In genomic region chr3:124881976-124882697, GRCh38 we compare ENCODE assay signal across 19 cellular contexts. TPM values are rescaled to one million over a fixed set of nuclear protein-coding genes. Genes with fewer than 3 reads are reported as not detected.
A peak's percentile ranks its signal among the peaks of the same experiment; 100 is the strongest.
DNase-seq lines count a peak whose midpoint lies in the region; ATAC-seq and TF ChIP-seq lines count a peak whose summit lies in the region.
"Had no signal": no experiment of that assay in that cellular context is flagged by ENCODE, and none has a peak within 500 bp of the region (broad histone marks: within the 10 kb centered on the region; RNA-seq: fewer than 3 reads in every experiment).

No MANE protein-coding gene starts in this region.

- WGBS in mammary epithelial cell (ENCODE audit: low coverage, missing lambda C conversion rate): 90% methylated on average over 11 of the region's 11 CpGs

- H3K4me2 ChIP-seq in mammary epithelial cell (ENCODE audit: insufficient read depth, low read depth, low read length): peak overlapping the region; percentile 5

- peaks cover 52% of the 10 kb centered on the region for H3K4me1 ChIP-seq in HUES48 (ENCODE audit: control insufficient read depth, insufficient read depth, low read length)
- H3K4me1 ChIP-seq in mammary epithelial cell (ENCODE audit: insufficient read depth, low read length): peaks cover 72% of the 10 kb centered on the region

- intact Hi-C loops in mammary epithelial cell (cut with micrococcal nuclease): no loop called here

- H3K36me3 ChIP-seq in HUES48 (ENCODE audit: control insufficient read depth, insufficient read depth, low read length): peaks cover 8% of the 10 kb centered on the region; the same call in 1 of the 2 replicates
- no peaks in the 10 kb centered on the region for H3K36me3 ChIP-seq in mammary epithelial cell (ENCODE audit: insufficient read depth, low read length)

- DNase-seq in mammary epithelial cell (no peak), mesenteric fat pad (ENCODE audit: low spot score) (peak; percentile 51), kidney glomerular epithelial cell (lab: John Stamatoyannopoulos, UW) (no peak), HEK293T (ENCODE audit: extremely low spot score) (no peak), NAMALWA (ENCODE audit: low spot score) (no peak)
- DNase-seq: activated CD4-positive, alpha-beta T cell treated with anti-CD3 and anti-CD28 coated beads for 4 hours; activated naive CD4-positive, alpha-beta T cell treated with anti-CD3 and anti-CD28 coated beads for 36 hours; NCI-H1417; nucleus accumbens; SIG-M5; T1000 had no signal

- H3K4me3 ChIP-seq in HUES48 (ENCODE audit: low read depth, low read length): no peak overlapping the region
- no peak overlapping the region for H3K4me3 ChIP-seq in mammary epithelial cell (replicated peaks in 1 of 3; ENCODE audit: insufficient read depth in 1 of 3, low read depth in 2 of 3, low read length in 3 of 3)
- H3K4me3 ChIP-seq: skin epidermis had no signal

- peaks cover 81% of the 10 kb centered on the region for H3K79me2 ChIP-seq in mammary epithelial cell (ENCODE audit: insufficient read depth, low read length)

- peak overlapping the region; percentile 76 for H3K27ac ChIP-seq in 22Rv1
- peak overlapping the region; percentile 81 for H3K27ac ChIP-seq in HUES48 (ENCODE audit: low read depth, low read length)
- no peak overlapping the region for H3K27ac ChIP-seq in mammary epithelial cell (ENCODE audit: insufficient read depth, low read depth, low read length)
- H3K27ac ChIP-seq: foreskin keratinocyte had no signal

- dilution Hi-C loops in mammary epithelial cell (cut with HindIII; ENCODE audit: low sequenced_read_pairs): no loop called here

- no peak overlapping the region for H2AFZ ChIP-seq in mammary epithelial cell (ENCODE audit: low read depth, low read length)

- no peaks in the 10 kb centered on the region for H3K9me3 ChIP-seq in HUES48 (ENCODE audit: control insufficient read depth, insufficient read depth, low read length)
- H3K9me3 ChIP-seq in mammary epithelial cell (replicated peaks; ENCODE audit: insufficient read depth, low read length): no peaks in the 10 kb centered on the region

- H4K20me1 ChIP-seq in mammary epithelial cell (ENCODE audit: insufficient read depth, low read length): no peaks in the 10 kb centered on the region

- H3K27me3 ChIP-seq in HUES48 (ENCODE audit: control insufficient read depth, insufficient read depth, low read length) (no peaks in the 10 kb centered on the region), mammary epithelial cell (ENCODE audit: insufficient read depth, low read length) (no peaks in the 10 kb centered on the region)
- H3K27me3 ChIP-seq: foreskin keratinocyte had no signal

- no peak overlapping the region for H3K9ac ChIP-seq in HUES48 (ENCODE audit: low read depth, low read length)
- H3K9ac ChIP-seq in mammary epithelial cell (ENCODE audit: insufficient read depth, low read length): no peak overlapping the region

- no TSS peak for BruUV-seq in mammary epithelial cell (replicated peaks; lab: Mats Ljungman, UMichigan)

- in situ Hi-C loops in mammary epithelial cell (cut with MboI; ENCODE audit: low sequenced_read_pairs in 2 of 2): no loop called here

- POLR2A ChIA-PET in HEK293T (lab: Yijun Ruan, JAX): no interaction called here

- CTCF ChIA-PET in mammary epithelial cell (lab: Charles Lee; ENCODE audit: low non-redundant PET) (no interaction called here), HEK293T (lab: Yijun Ruan, JAX) (interaction anchor here (1.0 kb wide), 1 partner anchor 115 kb away, joined by 3 read pairs; no protein-coding TSS in a partner anchor)

- ATAC-seq in GM19463 (IDR thresholded peaks at IDR 0.05; ENCODE audit: unreplicated experiment): no peak
- ATAC-seq: foreskin keratinocyte; stimulated activated memory B cell treated with anti-CD40 and anti-IgM and Interleukin-4, amounts not matched to agents 10 μg/mL and 1 μg/mL and 100 μg/mL, for 72 hours had no signal

- TF ChIP-seq CTCF in 22Rv1 (IDR thresholded peaks at IDR 0.05) (no peak), mammary epithelial cell (conservative IDR thresholded peaks at IDR 0.05 in 1 of 2, IDR thresholded peaks at IDR 0.05 in 1 of 2; ENCODE audit: extremely low read depth in 1 of 2, insufficient read depth in 1 of 2, low read depth in 1 of 2, low read length in 2 of 2) (no peak)

TF ChIP-seq in HEK293T, 16 proteins besides CTCF, POLR2A, EP300 and RAD21:
- TF ChIP-seq SP1 (IDR thresholded peaks at IDR 0.05) (no peak), TARDBP (IDR thresholded peaks at IDR 0.05) (no peak), NFRKB (IDR thresholded peaks at IDR 0.05) (no peak), LEF1 (IDR thresholded peaks at IDR 0.05; ENCODE audit: borderline replicate concordance) (no peak)

RNA-seq across cellular contexts. Expression of gene ITGB5, which starts 5.0 kb away (rescaled TPM):
- 100 to 1,000 TPM; 110 to 172 TPM for total RNA-seq in mammary epithelial cell
- polyA plus RNA-seq in mammary epithelial cell: 206 TPM
- polyA minus RNA-seq in mammary epithelial cell: 641 TPM
- total RNA-seq in mesenteric fat pad: 339 TPM

RNA-seq across cellular contexts. Expression of gene MUC13, which starts 52.4 kb away (rescaled TPM):
- total RNA-seq in mammary epithelial cell (not detected), mesenteric fat pad (0.58 TPM)
- polyA plus RNA-seq in mammary epithelial cell: not detected
- polyA minus RNA-seq in mammary epithelial cell: not detected
- total RNA-seq: activated naive CD4-positive, alpha-beta T cell treated with anti-CD3 and anti-CD28 coated beads for 36 hours; bronchial epithelial cell; foreskin keratinocyte; lung microvascular endothelial cell had no signal
- polyA plus RNA-seq: foreskin keratinocyte had no signal
